23 cellular contexts compared by ENCODE assay signal in genomic region chr18:13582283-13582682, GRCh38.
DNase-seq lines count a peak whose midpoint lies in the region; ATAC-seq lines count a peak whose summit lies in the region.
"Had no signal": no experiment of that assay in that cellular context is flagged by ENCODE, and none has a peak within 500 bp of the region (broad histone marks: within the 10 kb centered on the region; RNA-seq: fewer than 3 reads in every experiment).

No MANE protein-coding gene starts in this region.

- no peaks in the 10 kb centered on the region for H3K9me3 Mint-ChIP-seq in activated naive CD8-positive, alpha-beta T cell treated with anti-CD3 and anti-CD28 coated beads, Interleukin-2, amount 50 U/mL, for 24 hours
- H3K9me3 Mint-ChIP-seq in activated naive CD8-positive, alpha-beta T cell treated with anti-CD3 and anti-CD28 coated beads for 36 hours, result no peaks in the 10 kb centered on the region
- H3K9me3 Mint-ChIP-seq: CD4-positive, CD25-positive, alpha-beta regulatory T cell; GM23338 had no signal

- peak overlapping the region; percentile 60 for H3K27ac Mint-ChIP-seq in activated naive CD8-positive, alpha-beta T cell treated with anti-CD3 and anti-CD28 coated beads, Interleukin-2, amount 50 U/mL, for 24 hours
- no peak overlapping the region for H3K27ac Mint-ChIP-seq in activated naive CD8-positive, alpha-beta T cell treated with anti-CD3 and anti-CD28 coated beads for 36 hours
- H3K27ac Mint-ChIP-seq: CD4-positive, CD25-positive, alpha-beta regulatory T cell; GM23338 had no signal

- H3K18ac ChIP-seq in neuronal stem cell (ENCODE audit: low read length), result peak overlapping the region; percentile 66

- no peaks in the 10 kb centered on the region for H3K27me3 Mint-ChIP-seq in activated naive CD8-positive, alpha-beta T cell treated with anti-CD3 and anti-CD28 coated beads, Interleukin-2, amount 50 U/mL, for 24 hours
- H3K27me3 Mint-ChIP-seq in activated naive CD8-positive, alpha-beta T cell treated with anti-CD3 and anti-CD28 coated beads for 36 hours, result no peaks in the 10 kb centered on the region
- H3K27me3 Mint-ChIP-seq: CD4-positive, CD25-positive, alpha-beta regulatory T cell had no signal

- H3K9ac ChIP-seq in neuronal stem cell (ENCODE audit: low read depth, low read length, poor library complexity), result no peak overlapping the region

- no CpG with 5 or more reads among the region's 8 CpGs for WGBS in neuronal stem cell (ENCODE audit: extremely low coverage in 2 of 2, insufficient read length in 2 of 2, insufficient replicate concordance in 1 of 2), 2 donors

- peak overlapping the region; percentile 40 for H2AK5ac ChIP-seq in neuronal stem cell (ENCODE audit: low read depth, low read length)

- H4K91ac ChIP-seq in neuronal stem cell (ENCODE audit: low read depth, low read length, poor library complexity), result no peak overlapping the region

- no peak overlapping the region for H3K4ac ChIP-seq in neuronal stem cell (ENCODE audit: low read length)

- no peaks in the 10 kb centered on the region for H3K27me3 ChIP-seq in neuronal stem cell (ENCODE audit: control insufficient read depth in 3 of 3, insufficient read depth in 3 of 3, low read depth in 1 of 3, low read length in 3 of 3)
- H3K27me3 ChIP-seq: BE2C had no signal

- peaks cover 0 to 10% of the 10 kb centered on the region in 2 donors for H3K4me1 ChIP-seq in neuronal stem cell (ENCODE audit: control insufficient read depth in 2 of 2, insufficient read depth in 1 of 2, low read depth in 1 of 2, low read length in 2 of 2)

- no peaks in the 10 kb centered on the region for H3K9me3 ChIP-seq in neuronal stem cell (replicated peaks in 1 of 2; ENCODE audit: control insufficient read depth in 2 of 2, insufficient read depth in 1 of 2, low read depth in 1 of 2, low read length in 2 of 2)
- H3K9me3 ChIP-seq: BE2C had no signal

- no peaks in the 10 kb centered on the region for H3K79me1 ChIP-seq in neuronal stem cell (ENCODE audit: low read depth, low read length)

- no peak overlapping the region for H3K4me3 ChIP-seq in neuronal stem cell (ENCODE audit: low read length in 2 of 2)
- H3K4me3 ChIP-seq: GM12878, GM23338 had no signal

- no peak overlapping the region for H2BK15ac ChIP-seq in neuronal stem cell (ENCODE audit: low read length)

- H3K4me1 Mint-ChIP-seq in activated naive CD8-positive, alpha-beta T cell treated with anti-CD3 and anti-CD28 coated beads, Interleukin-2, amount 50 U/mL, for 24 hours, result peaks cover 63% of the 10 kb centered on the region
- peaks cover 54% of the 10 kb centered on the region for H3K4me1 Mint-ChIP-seq in activated naive CD8-positive, alpha-beta T cell treated with anti-CD3 and anti-CD28 coated beads for 36 hours
- H3K4me1 Mint-ChIP-seq: GM23338 had no signal

- peak overlapping the region; percentile 92 for H3K27ac ChIP-seq in cingulate gyrus (ENCODE audit: low read depth, low read length)
- H3K27ac ChIP-seq in neuronal stem cell (replicated peaks; ENCODE audit: low read length), result no peak overlapping the region

- H3K4me3 Mint-ChIP-seq in activated naive CD8-positive, alpha-beta T cell treated with anti-CD3 and anti-CD28 coated beads, Interleukin-2, amount 50 U/mL, for 24 hours, result no peak overlapping the region
- H3K4me3 Mint-ChIP-seq in activated naive CD8-positive, alpha-beta T cell treated with anti-CD3 and anti-CD28 coated beads for 36 hours, result no peak overlapping the region
- H3K4me3 Mint-ChIP-seq: CD4-positive, CD25-positive, alpha-beta regulatory T cell; GM23338 had no signal

- no peak overlapping the region for H2BK12ac ChIP-seq in neuronal stem cell (ENCODE audit: low read length)

- no peak overlapping the region for H2BK120ac ChIP-seq in neuronal stem cell (ENCODE audit: low read depth, low read length)

- H3K36me3 ChIP-seq in neuronal stem cell (replicated peaks in 1 of 2; ENCODE audit: control insufficient read depth in 2 of 2, insufficient read depth in 2 of 2, low read length in 2 of 2), result no peaks in the 10 kb centered on the region
- H3K36me3 ChIP-seq: BE2C had no signal

- H2BK5ac ChIP-seq in neuronal stem cell (ENCODE audit: low read length), result no peak overlapping the region

- no peak overlapping the region for H3K23ac ChIP-seq in neuronal stem cell (ENCODE audit: low read depth, low read length, poor library complexity)

- no peak overlapping the region for H4K8ac ChIP-seq in neuronal stem cell (ENCODE audit: low read depth, low read length)

- H2AFZ ChIP-seq in neuronal stem cell (ENCODE audit: low read length), result no peak overlapping the region
- H2AFZ ChIP-seq: GM23338 had no signal

- H3K36me3 Mint-ChIP-seq in activated naive CD8-positive, alpha-beta T cell treated with anti-CD3 and anti-CD28 coated beads, Interleukin-2, amount 50 U/mL, for 24 hours (ENCODE audit: low read depth), result peaks cover 6% of the 10 kb centered on the region
- peaks cover 13% of the 10 kb centered on the region for H3K36me3 Mint-ChIP-seq in activated naive CD8-positive, alpha-beta T cell treated with anti-CD3 and anti-CD28 coated beads for 36 hours

- ATAC-seq in activated naive CD8-positive, alpha-beta T cell treated with anti-CD3 and anti-CD28 coated beads, Interleukin-2, amount 50 U/mL, for 24 hours, result no peak
- ATAC-seq in GM19351 (IDR thresholded peaks at IDR 0.05; ENCODE audit: unreplicated experiment) (no peak), HG02571 (IDR thresholded peaks at IDR 0.05; ENCODE audit: unreplicated experiment) (no peak)
- ATAC-seq: GM12878, GM23338, Panc1, SK-N-SH treated with all-trans-retinoic acid at 6 μM for 48 hours had no signal

- DNase-seq in activated naive CD8-positive, alpha-beta T cell treated with anti-CD3 and anti-CD28 coated beads, Interleukin-2, amount 50 U/mL, for 24 hours, result no peak
- no peak for DNase-seq in activated naive CD8-positive, alpha-beta T cell treated with anti-CD3 and anti-CD28 coated beads for 36 hours
- DNase-seq in neuronal stem cell (ENCODE audit: low spot score), result no peak
- no peak for DNase-seq in NCI-H2081 treated with DMSO at 0.1 percent for 48 hours (lab: John Stamatoyannopoulos, UW)
- no peak for DNase-seq in H4 (ENCODE audit: low spot score)
- DNase-seq: BE2C; CD4-positive, CD25-positive, alpha-beta regulatory T cell; DMS79; HCEC 1CT; KBM-7; NCI-H1105; NCI-H1694; NCI-H2081; NCI-H2171 treated with DMSO at 0.1 percent for 48 hours; NCI-H524 treated with DMSO at 0.1 percent for 48 hours; NCI-H82 had no signal

- H3K14ac ChIP-seq in neuronal stem cell (ENCODE audit: low read length), result no peak overlapping the region

- no peak overlapping the region for H3K4me2 ChIP-seq in neuronal stem cell (ENCODE audit: insufficient read depth, low read length, poor library complexity, severe bottlenecking)
- H3K4me2 ChIP-seq: GM23338 had no signal
